8 cellular contexts compared by ENCODE assay signal in the genomic region with DNA sequence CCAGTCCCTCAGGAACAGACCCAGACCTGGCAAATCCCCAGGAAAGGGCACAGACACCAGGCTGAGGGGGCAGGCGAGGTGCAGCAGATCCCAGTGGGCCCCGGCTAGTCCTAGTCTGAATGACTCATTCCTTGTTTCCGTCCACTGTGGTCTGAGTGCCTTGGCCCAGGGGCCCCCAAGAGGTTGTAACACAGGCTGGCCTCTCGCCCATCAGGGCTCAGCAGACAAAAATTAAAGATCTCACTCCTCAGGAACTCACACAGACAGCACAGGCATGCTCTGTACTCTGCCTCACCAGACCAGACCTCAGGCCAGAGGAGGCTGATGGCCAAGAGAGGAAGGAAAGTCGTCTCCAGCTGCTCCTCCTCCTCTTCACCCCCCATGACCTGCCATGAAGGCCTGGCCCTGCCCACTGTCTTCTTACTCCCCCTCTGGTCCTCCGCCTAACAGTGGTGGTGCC. TPM values are rescaled to one million over a fixed set of nuclear protein-coding genes. Genes with fewer than 3 reads are reported as not detected.
DNase-seq lines count a peak whose midpoint lies in the region; ATAC-seq and TF ChIP-seq lines count a peak whose summit lies in the region.

No MANE protein-coding gene starts in this region.

- POLR2A ChIA-PET in HEK293 (lab: Yijun Ruan, JAX): interaction anchor here (0.9 kb wide), 1 partner anchor 138 kb away, joined by 3 read pairs; no protein-coding TSS in a partner anchor
- POLR2A ChIA-PET in activated naive CD8-positive, alpha-beta T cell treated with anti-CD3 and anti-CD28 coated beads, Interleukin-2, amount 10 ng/mL, durations not matched to agents 7 days and 5 days (lab: Charles Lee): interaction anchor here (0.6 to 2.7 kb wide), 7 partner anchors 8 to 519 kb away, joined by 3 to 8 read pairs (median 5); partner anchors contain the start of gene YLPM1

- H3K4me1 ChIP-seq in HEK293 (ENCODE audit: control insufficient read depth, insufficient read depth, low read length): no peaks in the 10 kb centered on the region; the same call in 1 of the 2 replicates

- DNase-seq in activated naive CD8-positive, alpha-beta T cell treated with anti-CD3 and anti-CD28 coated beads, Interleukin-2, amount 10 ng/mL, durations not matched to agents 7 days and 5 days: no peak
- peak; percentile 88 for DNase-seq in left cardiac atrium
- DNase-seq in NCI-H1105 treated with DMSO at 0.1 percent for 48 hours (lab: John Stamatoyannopoulos, UW): no peak
- no peak for DNase-seq in stimulated activated CD4-positive, alpha-beta T cell treated with anti-CD3 and anti-CD28 coated beads, Interleukin-12 subunit alpha, Interleukin-12 subunit beta, amount 100 ng/mL, for 4 hours

- H3K36me3 ChIP-seq in HEK293 (ENCODE audit: control insufficient read depth in 2 of 2, insufficient read depth in 1 of 2, low read length in 2 of 2): no peaks in the 10 kb centered on the region

- intact Hi-C loops in left cardiac atrium (cut with DNase I): loop anchor here (10.0 kb wide), 3 partner anchors 85 to 255 kb away; no protein-coding TSS in a partner anchor

- peaks cover 23% of the 10 kb centered on the region for H3K27me3 Mint-ChIP-seq in activated naive CD8-positive, alpha-beta T cell treated with anti-CD3 and anti-CD28 coated beads, Interleukin-2, amount 10 ng/mL, durations not matched to agents 7 days and 5 days

- CTCF ChIA-PET in HEK293 (lab: Yijun Ruan, JAX): interaction anchor here (4.4 kb wide), 1 partner anchor 10 kb away, joined by 29 read pairs; no protein-coding TSS in a partner anchor

- no peaks in the 10 kb centered on the region for H3K36me3 Mint-ChIP-seq in activated naive CD8-positive, alpha-beta T cell treated with anti-CD3 and anti-CD28 coated beads, Interleukin-2, amount 10 ng/mL, durations not matched to agents 7 days and 5 days

- ATAC-seq in activated naive CD8-positive, alpha-beta T cell treated with anti-CD3 and anti-CD28 coated beads, Interleukin-2, amount 10 ng/mL, durations not matched to agents 7 days and 5 days (ENCODE audit: low read depth): no peak
- ATAC-seq in left cardiac atrium: peak; percentile 79 to 89
- no peak for ATAC-seq in HG03159 (IDR thresholded peaks at IDR 0.05; ENCODE audit: unreplicated experiment)
- ATAC-seq in GM19324 (IDR thresholded peaks at IDR 0.05; ENCODE audit: low FRiP score, unreplicated experiment): no peak

- peak overlapping the region; percentile 23 for H3K4me3 Mint-ChIP-seq in activated naive CD8-positive, alpha-beta T cell treated with anti-CD3 and anti-CD28 coated beads, Interleukin-2, amount 10 ng/mL, durations not matched to agents 7 days and 5 days

- no peak overlapping the region for H3K27ac ChIP-seq in HEK293 (ENCODE audit: extremely low read depth, low read depth, low read length)
- peak overlapping the region in 18 of 21 experiments; percentile 9 to 90 (median 70) for H3K27ac ChIP-seq in skin epidermis

- H3K4me3 ChIP-seq in HEK293 (ENCODE audit: low read depth, low read length) (no peak overlapping the region), skin epidermis (no peak overlapping the region)

- H3K4me1 Mint-ChIP-seq in activated naive CD8-positive, alpha-beta T cell treated with anti-CD3 and anti-CD28 coated beads, Interleukin-2, amount 10 ng/mL, durations not matched to agents 7 days and 5 days: peaks cover 43% of the 10 kb centered on the region

- H3K9me3 Mint-ChIP-seq in activated naive CD8-positive, alpha-beta T cell treated with anti-CD3 and anti-CD28 coated beads, Interleukin-2, amount 10 ng/mL, durations not matched to agents 7 days and 5 days: no peaks in the 10 kb centered on the region

- H3K9me3 ChIP-seq in HEK293 (ENCODE audit: control insufficient read depth, insufficient read depth, low read depth, low read length): no peaks in the 10 kb centered on the region

- peak overlapping the region; percentile 67 for H3K27ac Mint-ChIP-seq in activated naive CD8-positive, alpha-beta T cell treated with anti-CD3 and anti-CD28 coated beads, Interleukin-2, amount 10 ng/mL, durations not matched to agents 7 days and 5 days

- TF ChIP-seq CTCF in HEK293 (tag by site-specific recombination; IDR thresholded peaks at IDR 0.05): no peak

TF ChIP-seq in HEK293, 187 proteins besides CTCF, POLR2A, EP300 and RAD21:
- TF ChIP-seq ZNF521 (tag by site-specific recombination; IDR thresholded peaks at IDR 0.05) (no peak), ZFP69B (tag by site-specific recombination; IDR thresholded peaks at IDR 0.05) (peak; percentile 67; the same call in 1 of the 2 replicates), GLIS2 (tag by site-specific recombination; IDR thresholded peaks at IDR 0.05) (peak; percentile 19; the same call in 1 of the 2 replicates), ZNF513 (tag by site-specific recombination; IDR thresholded peaks at IDR 0.05) (no peak), ZSCAN23 (tag by site-specific recombination; IDR thresholded peaks at IDR 0.05) (no peak)
- TF ChIP-seq, protein P1, sequence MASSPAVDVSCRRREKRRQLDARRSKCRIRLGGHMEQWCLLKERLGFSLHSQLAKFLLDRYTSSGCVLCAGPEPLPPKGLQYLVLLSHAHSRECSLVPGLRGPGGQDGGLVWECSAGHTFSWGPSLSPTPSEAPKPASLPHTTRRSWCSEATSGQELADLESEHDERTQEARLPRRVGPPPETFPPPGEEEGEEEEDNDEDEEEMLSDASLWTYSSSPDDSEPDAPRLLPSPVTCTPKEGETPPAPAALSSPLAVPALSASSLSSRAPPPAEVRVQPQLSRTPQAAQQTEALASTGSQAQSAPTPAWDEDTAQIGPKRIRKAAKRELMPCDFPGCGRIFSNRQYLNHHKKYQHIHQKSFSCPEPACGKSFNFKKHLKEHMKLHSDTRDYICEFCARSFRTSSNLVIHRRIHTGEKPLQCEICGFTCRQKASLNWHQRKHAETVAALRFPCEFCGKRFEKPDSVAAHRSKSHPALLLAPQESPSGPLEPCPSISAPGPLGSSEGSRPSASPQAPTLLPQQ (tag by site-specific recombination; IDR thresholded peaks at IDR 0.05): peak; percentile 78

RNA-seq across cellular contexts. Expression of gene LTBP2, which starts 7.7 kb away (rescaled TPM):
- total RNA-seq in activated naive CD8-positive, alpha-beta T cell treated with anti-CD3 and anti-CD28 coated beads, Interleukin-2, amount 10 ng/mL, durations not matched to agents 7 days and 5 days: 1 to 10 TPM in 1 of 2 experiments, under 1 TPM in 1; 0.28 to 1.1 TPM
- 10 to 100 TPM; 25.4 to 43.3 TPM for total RNA-seq in left cardiac atrium

Comparison
In these comparisons a context has a peak if more than half of its experiments do, and no peak if none do; other contexts are left out.
1. ATAC-seq: peak in left cardiac atrium (2 of 2); none in activated naive CD8-positive, alpha-beta T cell treated with anti-CD3 and anti-CD28 coated beads, Interleukin-2, amount 10 ng/mL, durations not matched to agents 7 days and 5 days (single experiment), HG03159 (single experiment) and GM19324 (single experiment).
2. RNA of gene LTBP2, which starts 7.7 kb away (total RNA-seq): 25.4 to 43.3 TPM in left cardiac atrium; 0.28 to 1.1 TPM in activated naive CD8-positive, alpha-beta T cell treated with anti-CD3 and anti-CD28 coated beads, Interleukin-2, amount 10 ng/mL, durations not matched to agents 7 days and 5 days; every median in the first group is over 10 times any median in the second.